ENCODE assay signal across 1 cellular context in genomic region chr11:45078236-45079074, GRCh38.
TF ChIP-seq lines count a peak whose summit lies in the region.

No MANE protein-coding gene starts in this region.

TF ChIP-seq in H1, 55 proteins besides CTCF, POLR2A, EP300 and RAD21 (continued from another document):
- TF ChIP-seq USF2 (IDR thresholded peaks at IDR 0.05; ENCODE audit: low read length) = no peak
